9 cellular contexts compared by ENCODE assay signal in genomic region chr12:56688846-56689113, GRCh38. TPM values are rescaled to one million over a fixed set of nuclear protein-coding genes. Genes with fewer than 3 reads are reported as not detected.
DNase-seq lines count a peak whose midpoint lies in the region; ATAC-seq, FAIRE-seq and TF ChIP-seq lines count a peak whose summit lies in the region.
"Had no signal": no experiment of that assay in that cellular context is flagged by ENCODE, and none has a peak within 500 bp of the region (broad histone marks: within the 10 kb centered on the region; RNA-seq: fewer than 3 reads in every experiment).

No MANE protein-coding gene starts in this region.

- no peak for TF ChIP-seq EP300 in K562 (IDR thresholded peaks at IDR 0.05; ENCODE audit: low read length)

- H3K79me2 ChIP-seq in K562 (ENCODE audit: control insufficient read depth, insufficient read depth, low read length): peaks cover 60% of the 10 kb centered on the region

- no peak for ATAC-seq in left cardiac atrium
- ATAC-seq in K562: no peak
- no peak for ATAC-seq in lung (ENCODE audit: insufficient read depth, low FRiP score)
- ATAC-seq in aorta (ENCODE audit: low FRiP score): no peak

- no peak for TF ChIP-seq RAD21 in K562 (CRISPR knock-in tag; conservative IDR thresholded peaks at IDR 0.05 in 1 of 2, IDR thresholded peaks at IDR 0.05 in 1 of 2)

- in situ Hi-C loops in K562 (cut with MboI): no loop called here

- CTCF ChIA-PET in K562 (lab: Yijun Ruan, JAX; ENCODE audit: low intra/inter-chr PET ratio): no interaction called here

- H3K27me3 ChIP-seq in cardiac muscle cell: no peaks in the 10 kb centered on the region
- H3K27me3 ChIP-seq in K562 (ENCODE audit: control insufficient read depth in 2 of 2, insufficient read depth in 2 of 2, low read length in 2 of 2): no peaks in the 10 kb centered on the region
- H3K27me3 ChIP-seq in lung (ENCODE audit: control insufficient read depth, insufficient read depth): no peaks in the 10 kb centered on the region
- H3K27me3 ChIP-seq in aorta (ENCODE audit: control insufficient read depth in 1 of 2, insufficient read depth in 2 of 2, low read length in 1 of 2): no peaks in the 10 kb centered on the region

- no peaks in the 10 kb centered on the region for H3K9me1 ChIP-seq in K562 (ENCODE audit: control insufficient read depth, insufficient read depth, low read length)

- no peak for DNase-seq in cardiac muscle cell (ENCODE audit: low read depth in 1 of 2, low spot score in 1 of 2)
- DNase-seq in left cardiac atrium: no peak
- peak in 1 of 4 experiments; percentile 54 for DNase-seq in K562 (ENCODE audit: extremely low read depth in 1 of 4, low spot score in 3 of 4)
- DNase-seq in lung (ENCODE audit: low spot score): no peak
- no peak for DNase-seq in aorta
- DNase-seq in COLO668 (lab: John Stamatoyannopoulos, UW; ENCODE audit: unreplicated experiment): no peak
- no peak for DNase-seq in EL
- no peak for DNase-seq in stimulated activated CD4-positive, alpha-beta T cell treated with anti-CD3 and anti-CD28 coated beads, Interleukin-2, amount 100 ng/mL, for 24 hours

- 2% methylated on average over 7 of the region's 7 CpGs for WGBS in K562 (ENCODE audit: insufficient coverage, low coverage, missing lambda C conversion rate)
- 0 to 7% methylated on average over 7 of the region's 7 CpGs for WGBS in lung, 2 donors
- WGBS in aorta, 2 donors: 0 to 2% methylated on average over 7 of the region's 7 CpGs

- FAIRE-seq in K562 (lab: Jason Lieb, UNC): no peak
- FAIRE-seq: endometrium had no signal

- H3K36me3 ChIP-seq in cardiac muscle cell (no peaks in the 10 kb centered on the region), K562 (ENCODE audit: control insufficient read depth, insufficient read depth, low read length) (peaks cover 30% of the 10 kb centered on the region), lung (ENCODE audit: control insufficient read depth in 2 of 2, insufficient read depth in 2 of 2, low read length in 2 of 2) (no peaks in the 10 kb centered on the region), aorta (ENCODE audit: control insufficient read depth in 1 of 2, insufficient read depth in 2 of 2, low read length in 1 of 2) (no peaks in the 10 kb centered on the region)

- TF ChIP-seq POLR2A in K562 (conservative IDR thresholded peaks at IDR 0.05): no peak; the same call in none of the 2 replicates

- POLR2A ChIA-PET in K562 (lab: Yijun Ruan, JAX): interaction anchor here (0.6 to 4.4 kb wide), 18 partner anchors 10 to 439 kb away, joined by 3 to 25 read pairs (median 6); partner anchors contain the start of genes ATP5F1B, LRP1, NACA and PRIM1

- TSS peak; percentile 98 for BruUV-seq in K562 (replicated peaks; lab: Mats Ljungman, UMichigan)

- peak overlapping the region; percentile 95 to 99 for H3K9ac ChIP-seq in K562 (ENCODE audit: insufficient read depth in 1 of 2, low read depth in 2 of 2, low read length in 2 of 2)

- peaks cover 11% of the 10 kb centered on the region for H4K20me1 ChIP-seq in K562 (replicated peaks; ENCODE audit: control insufficient read depth, insufficient read depth, low read length)

- H3K9me3 ChIP-seq in cardiac muscle cell (ENCODE audit: low read depth) (no peaks in the 10 kb centered on the region), K562 (replicated peaks; ENCODE audit: control insufficient read depth, insufficient read depth, low read depth, low read length) (no peaks in the 10 kb centered on the region), lung (ENCODE audit: control insufficient read depth in 2 of 2, insufficient read depth in 1 of 2, low read length in 1 of 2) (no peaks in the 10 kb centered on the region), aorta (ENCODE audit: control insufficient read depth, low read length) (no peaks in the 10 kb centered on the region)

- H3K4me3 ChIP-seq in cardiac muscle cell (peak overlapping the region; percentile 37), K562 (peak overlapping the region; percentile 49), lung (peak overlapping the region; percentile 40), aorta (ENCODE audit: low read length in 2 of 2) (peak overlapping the region; percentile 42 to 60)

- H3K4me1 ChIP-seq in cardiac muscle cell (ENCODE audit: low read depth) (peaks cover 16% of the 10 kb centered on the region), K562 (replicated peaks in 1 of 2; ENCODE audit: control insufficient read depth in 2 of 2, insufficient read depth in 2 of 2, low read length in 2 of 2) (peaks cover 0 to 23% of the 10 kb centered on the region in 2 experiments; a peak in 4 of 5 replicates), lung (ENCODE audit: control insufficient read depth in 2 of 2, insufficient read depth in 2 of 2, low read length in 2 of 2) (peaks cover 0 to 10% of the 10 kb centered on the region in 2 donors), aorta (ENCODE audit: control insufficient read depth in 1 of 2, insufficient read depth in 2 of 2, low read length in 2 of 2) (no peaks in the 10 kb centered on the region)

- no peak for TF ChIP-seq CTCF in cardiac muscle cell (IDR thresholded peaks at IDR 0.05; ENCODE audit: low read depth, low read length)
- no peak for TF ChIP-seq CTCF in K562 (IDR thresholded peaks at IDR 0.05 in 2 of 3, conservative IDR thresholded peaks at IDR 0.05 in 1 of 3; ENCODE audit: insufficient read depth in 2 of 3, low read depth in 1 of 3, low read length in 3 of 3)
- TF ChIP-seq CTCF in lung (IDR thresholded peaks at IDR 0.05; ENCODE audit: control extremely low read depth, extremely low read depth): no peak

- H3K4me2 ChIP-seq in K562 (ENCODE audit: insufficient read depth, low read length): peak overlapping the region; percentile 94

- H2AFZ ChIP-seq in K562 (ENCODE audit: low read depth, low read length): peak overlapping the region; percentile 77

- peak overlapping the region; percentile 96 for H3K27ac ChIP-seq in cardiac muscle cell
- peak overlapping the region; percentile 99 for H3K27ac ChIP-seq in K562 (ENCODE audit: extremely low read depth, low read depth, low read length)
- peak overlapping the region; percentile 93 to 96 for H3K27ac ChIP-seq in lung (ENCODE audit: low read depth in 1 of 2, low read length in 1 of 2)
- H3K27ac ChIP-seq in aorta (ENCODE audit: low read depth in 1 of 2, low read length in 2 of 2): peak overlapping the region; percentile 64 to 77

- intact Hi-C loops in left cardiac atrium (cut with DNase I) (no loop called here), K562 (cut with micrococcal nuclease) (loop anchor here (1.0 to 2.0 kb wide), 4 partner anchors 11 to 64 kb away; partner anchors contain the start of genes NACA and PRIM1), aorta (cut with DNase I) (loop anchor here (1.0 to 5.0 kb wide), 4 partner anchors 36 to 399 kb away; partner anchors contain the start of genes NACA (in 2 of the 2) and NAB2 (in 1 of the 2))

RNA-seq across cellular contexts. Expression of gene PTGES3, which starts 0.7 kb away (rescaled TPM):
- total RNA-seq in cardiac muscle cell (59.9 and 82.2 TPM in 2 replicates), left cardiac atrium (100 to 1,000 TPM; 126 to 138 TPM), K562 (2014; rRNA removed) (169 and 231 TPM in 2 replicates), K562 (2014; rRNA removed; fragmentation: Illumina TruSeq; extraction: Trizol) (280 and 322 TPM in 2 replicates), K562 (2015; rRNA removed; fragmentation: Illumina TruSeq; extraction: Trizol) (251 and 256 TPM in 2 replicates), K562 (2021) (441 and 454 TPM in 2 replicates), lung (100 to 1,000 TPM; 155 to 180 TPM), aorta (100 to 1,000 TPM; 148 to 153 TPM)
- polyA plus RNA-seq in cardiac muscle cell (210 and 262 TPM in 2 replicates), K562 (2011; rRNA removed) (163 and 170 TPM in 2 replicates), K562 (2014; fragmentation: Illumina TruSeq; extraction: Trizol) (501 and 516 TPM in 2 replicates), K562 (2014; fragmentation: Nextera tagmentation; extraction: Ambion mirVana) (100 to 1,000 TPM; 163 to 185 TPM), K562 (2014; rRNA removed) (213 and 263 TPM in 2 replicates), lung (100 to 1,000 TPM in 1 of 2 donors, 10 to 100 TPM in 1; 88.6 to 149 TPM), aorta (100 to 1,000 TPM; 142 to 221 TPM)
- total RNA-seq in K562 (2011; cell fraction: chromatin; rRNA removed; ENCODE audit: low replicate concordance): 48.9 and 100 TPM in 2 replicates
- 50.0 and 54.2 TPM in 2 replicates for total RNA-seq in K562 (2011; cell fraction: nucleolus; rRNA removed)
- 77.5 and 136 TPM in 2 replicates for total RNA-seq in K562 (2011; cell fraction: nucleoplasm; rRNA removed)
- 35.7 and 66.1 TPM in 2 replicates for polyA plus RNA-seq in K562 (2011; cell fraction: cytosol; rRNA removed)
- 35.8 and 51.1 TPM in 2 replicates for polyA plus RNA-seq in K562 (2011; cell fraction: nucleus; rRNA removed)
- polyA plus RNA-seq in K562 (2012): 358 and 436 TPM in 2 replicates
- polyA minus RNA-seq in K562 (2011; rRNA and poly(A)+ RNA removed): 140 and 159 TPM in 2 replicates
- 139 and 142 TPM in 2 replicates for polyA minus RNA-seq in K562 (2011; cell fraction: cytosol; rRNA and poly(A)+ RNA removed)
- polyA minus RNA-seq in K562 (2011; cell fraction: nucleus; rRNA and poly(A)+ RNA removed): 24.8 and 39.2 TPM in 2 replicates

RNA-seq across cellular contexts. Expression of gene NACA, which starts 36.3 kb away (rescaled TPM):
- 916 and 1,196 TPM in 2 replicates for total RNA-seq in cardiac muscle cell
- polyA plus RNA-seq in cardiac muscle cell: 871 and 891 TPM in 2 replicates
- total RNA-seq in left cardiac atrium: 100 to 1,000 TPM; 516 to 593 TPM
- 132 and 260 TPM in 2 replicates for total RNA-seq in K562 (2011; cell fraction: chromatin; rRNA removed; ENCODE audit: low replicate concordance)
- 93.4 and 98.8 TPM in 2 replicates for total RNA-seq in K562 (2011; cell fraction: nucleolus; rRNA removed)
- total RNA-seq in K562 (2011; cell fraction: nucleoplasm; rRNA removed): 176 and 303 TPM in 2 replicates
- 1,508 and 1,729 TPM in 2 replicates for total RNA-seq in K562 (2014; rRNA removed)
- total RNA-seq in K562 (2014; rRNA removed; fragmentation: Illumina TruSeq; extraction: Trizol): 2,249 and 2,401 TPM in 2 replicates
- total RNA-seq in K562 (2015; rRNA removed; fragmentation: Illumina TruSeq; extraction: Trizol): 2,051 and 2,139 TPM in 2 replicates
- 1,030 and 1,135 TPM in 2 replicates for total RNA-seq in K562 (2021)
- 1,225 and 1,538 TPM in 2 replicates for polyA plus RNA-seq in K562 (2011; rRNA removed)
- 364 and 765 TPM in 2 replicates for polyA plus RNA-seq in K562 (2011; cell fraction: cytosol; rRNA removed)
- 212 and 417 TPM in 2 replicates for polyA plus RNA-seq in K562 (2011; cell fraction: nucleus; rRNA removed)
- 1,935 and 2,376 TPM in 2 replicates for polyA plus RNA-seq in K562 (2012)
- 1,591 and 1,645 TPM in 2 replicates for polyA plus RNA-seq in K562 (2014; fragmentation: Illumina TruSeq; extraction: Trizol)
- polyA plus RNA-seq in K562 (2014; fragmentation: Nextera tagmentation; extraction: Ambion mirVana): 1,000 to 10,000 TPM; 2,280 to 2,416 TPM
- polyA plus RNA-seq in K562 (2014; rRNA removed): 1,506 and 1,626 TPM in 2 replicates
- 1,074 and 1,137 TPM in 2 replicates for polyA minus RNA-seq in K562 (2011; rRNA and poly(A)+ RNA removed)
- polyA minus RNA-seq in K562 (2011; cell fraction: cytosol; rRNA and poly(A)+ RNA removed): 239 and 257 TPM in 2 replicates
- polyA minus RNA-seq in K562 (2011; cell fraction: nucleus; rRNA and poly(A)+ RNA removed): 60.7 and 154 TPM in 2 replicates
- total RNA-seq in lung: 1,000 to 10,000 TPM in 1 of 2 donors, 100 to 1,000 TPM in 1; 488 to 1,240 TPM
- 1,000 to 10,000 TPM; 1,081 to 1,734 TPM for polyA plus RNA-seq in lung
- total RNA-seq in aorta: 100 to 1,000 TPM; 575 to 674 TPM
- 1,000 to 10,000 TPM; 1,517 to 2,977 TPM for polyA plus RNA-seq in aorta

RNA-seq across cellular contexts. Expression of gene ATP5F1B, which starts 43.0 kb away (rescaled TPM):
- total RNA-seq in cardiac muscle cell: 1,322 and 1,661 TPM in 2 replicates
- polyA plus RNA-seq in cardiac muscle cell: 3,161 and 3,964 TPM in 2 replicates
- total RNA-seq in left cardiac atrium: 1,000 to 10,000 TPM; 1,539 to 1,844 TPM
- total RNA-seq in K562 (2011; cell fraction: chromatin; rRNA removed; ENCODE audit: low replicate concordance): 915 and 971 TPM in 2 replicates
- 708 and 730 TPM in 2 replicates for total RNA-seq in K562 (2011; cell fraction: nucleolus; rRNA removed)
- 705 and 764 TPM in 2 replicates for total RNA-seq in K562 (2011; cell fraction: nucleoplasm; rRNA removed)
- 908 and 1,391 TPM in 2 replicates for total RNA-seq in K562 (2014; rRNA removed)
- total RNA-seq in K562 (2014; rRNA removed; fragmentation: Illumina TruSeq; extraction: Trizol): 1,412 and 1,463 TPM in 2 replicates
- 1,133 and 1,218 TPM in 2 replicates for total RNA-seq in K562 (2015; rRNA removed; fragmentation: Illumina TruSeq; extraction: Trizol)
- 1,519 and 1,587 TPM in 2 replicates for total RNA-seq in K562 (2021)
- 3,125 and 3,469 TPM in 2 replicates for polyA plus RNA-seq in K562 (2011; rRNA removed)
- polyA plus RNA-seq in K562 (2011; cell fraction: cytosol; rRNA removed): 3,019 and 3,082 TPM in 2 replicates
- 1,901 and 2,779 TPM in 2 replicates for polyA plus RNA-seq in K562 (2011; cell fraction: nucleus; rRNA removed)
- 1,216 and 1,383 TPM in 2 replicates for polyA plus RNA-seq in K562 (2012)
- 1,824 and 2,016 TPM in 2 replicates for polyA plus RNA-seq in K562 (2014; fragmentation: Illumina TruSeq; extraction: Trizol)
- 1,000 to 10,000 TPM; 1,043 to 1,482 TPM for polyA plus RNA-seq in K562 (2014; fragmentation: Nextera tagmentation; extraction: Ambion mirVana)
- polyA plus RNA-seq in K562 (2014; rRNA removed): 1,530 and 1,669 TPM in 2 replicates
- 2,231 and 2,600 TPM in 2 replicates for polyA minus RNA-seq in K562 (2011; rRNA and poly(A)+ RNA removed)
- polyA minus RNA-seq in K562 (2011; cell fraction: cytosol; rRNA and poly(A)+ RNA removed): 1,182 and 1,204 TPM in 2 replicates
- polyA minus RNA-seq in K562 (2011; cell fraction: nucleus; rRNA and poly(A)+ RNA removed): 185 and 410 TPM in 2 replicates
- total RNA-seq in lung: 100 to 1,000 TPM; 249 to 529 TPM
- polyA plus RNA-seq in lung: 100 to 1,000 TPM; 216 to 537 TPM
- total RNA-seq in aorta: 100 to 1,000 TPM; 216 to 262 TPM
- 100 to 1,000 TPM; 289 to 327 TPM for polyA plus RNA-seq in aorta

RNA-seq across cellular contexts. Expression of gene BAZ2A, which starts 58.7 kb away (rescaled TPM):
- 72.4 and 153 TPM in 2 replicates for total RNA-seq in cardiac muscle cell
- 65.0 and 104 TPM in 2 replicates for polyA plus RNA-seq in cardiac muscle cell
- 10 to 100 TPM; 38.3 to 54.1 TPM for total RNA-seq in left cardiac atrium
- total RNA-seq in K562 (2011; cell fraction: chromatin; rRNA removed; ENCODE audit: low replicate concordance): 610 and 900 TPM in 2 replicates
- total RNA-seq in K562 (2011; cell fraction: nucleolus; rRNA removed): 295 and 308 TPM in 2 replicates
- 357 and 370 TPM in 2 replicates for total RNA-seq in K562 (2011; cell fraction: nucleoplasm; rRNA removed)
- 26.2 and 30.6 TPM in 2 replicates for total RNA-seq in K562 (2014; rRNA removed)
- 18.4 and 22.5 TPM in 2 replicates for total RNA-seq in K562 (2014; rRNA removed; fragmentation: Illumina TruSeq; extraction: Trizol)
- 18.6 and 24.1 TPM in 2 replicates for total RNA-seq in K562 (2015; rRNA removed; fragmentation: Illumina TruSeq; extraction: Trizol)
- total RNA-seq in K562 (2021): 72.1 and 86.4 TPM in 2 replicates
- polyA plus RNA-seq in K562 (2011; rRNA removed): 60.2 and 106 TPM in 2 replicates
- polyA plus RNA-seq in K562 (2011; cell fraction: cytosol; rRNA removed): 71.3 and 75.4 TPM in 2 replicates
- polyA plus RNA-seq in K562 (2011; cell fraction: nucleus; rRNA removed): 204 and 222 TPM in 2 replicates
- polyA plus RNA-seq in K562 (2012): 46.5 and 60.7 TPM in 2 replicates
- polyA plus RNA-seq in K562 (2014; fragmentation: Illumina TruSeq; extraction: Trizol): 74.3 and 82.1 TPM in 2 replicates
- polyA plus RNA-seq in K562 (2014; fragmentation: Nextera tagmentation; extraction: Ambion mirVana): 10 to 100 TPM in 1 of 2 experiments, 1 to 10 TPM in 1; 4.5 to 22.2 TPM
- 40.9 and 52.4 TPM in 2 replicates for polyA plus RNA-seq in K562 (2014; rRNA removed)
- polyA minus RNA-seq in K562 (2011; rRNA and poly(A)+ RNA removed): 102 and 122 TPM in 2 replicates
- 57.1 and 59.6 TPM in 2 replicates for polyA minus RNA-seq in K562 (2011; cell fraction: cytosol; rRNA and poly(A)+ RNA removed)
- 64.6 and 113 TPM in 2 replicates for polyA minus RNA-seq in K562 (2011; cell fraction: nucleus; rRNA and poly(A)+ RNA removed)
- 10 to 100 TPM; 81.4 to 92.0 TPM for total RNA-seq in lung
- 10 to 100 TPM; 31.3 to 39.6 TPM for polyA plus RNA-seq in lung
- total RNA-seq in aorta: 100 to 1,000 TPM in 1 of 2 donors, 10 to 100 TPM in 1; 89.3 to 130 TPM
- polyA plus RNA-seq in aorta: 10 to 100 TPM; 15.2 to 35.2 TPM

Comparison
In these comparisons a context has a peak if more than half of its experiments do, and no peak if none do; other contexts are left out.
1. intact Hi-C loops: an anchor here in K562 (1.0 to 2.0 kb wide) and aorta (1.0 to 5.0 kb wide); none called in left cardiac atrium.